1 cellular context compared by ENCODE assay signal in genomic region chr1:11515403-11516300, GRCh38.
TF ChIP-seq lines count a peak whose summit lies in the region.

No MANE protein-coding gene starts in this region.

TF ChIP-seq in WTC11, 78 proteins besides CTCF, POLR2A, EP300 and RAD21 (continued from another document):
- no peak for TF ChIP-seq IRF1 (CRISPR knock-in tag; IDR thresholded peaks at IDR 0.05)
- TF ChIP-seq JAZF1 (CRISPR knock-in tag; IDR thresholded peaks at IDR 0.05): no peak
- no peak for TF ChIP-seq ATF3 (CRISPR knock-in tag; conservative IDR thresholded peaks at IDR 0.05)
- TF ChIP-seq USF2 (CRISPR knock-in tag; IDR thresholded peaks at IDR 0.05): no peak
- TF ChIP-seq KAT7 (CRISPR knock-in tag; IDR thresholded peaks at IDR 0.05; ENCODE audit: borderline replicate concordance): no peak
- TF ChIP-seq, protein P1, sequence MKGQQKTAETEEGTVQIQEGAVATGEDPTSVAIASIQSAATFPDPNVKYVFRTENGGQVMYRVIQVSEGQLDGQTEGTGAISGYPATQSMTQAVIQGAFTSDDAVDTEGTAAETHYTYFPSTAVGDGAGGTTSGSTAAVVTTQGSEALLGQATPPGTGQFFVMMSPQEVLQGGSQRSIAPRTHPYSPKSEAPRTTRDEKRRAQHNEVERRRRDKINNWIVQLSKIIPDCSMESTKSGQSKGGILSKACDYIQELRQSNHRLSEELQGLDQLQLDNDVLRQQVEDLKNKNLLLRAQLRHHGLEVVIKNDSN (CRISPR knock-in tag; IDR thresholded peaks at IDR 0.05): no peak
